Comparison of ENCODE assay signal across 8 cellular contexts in the genomic region with DNA sequence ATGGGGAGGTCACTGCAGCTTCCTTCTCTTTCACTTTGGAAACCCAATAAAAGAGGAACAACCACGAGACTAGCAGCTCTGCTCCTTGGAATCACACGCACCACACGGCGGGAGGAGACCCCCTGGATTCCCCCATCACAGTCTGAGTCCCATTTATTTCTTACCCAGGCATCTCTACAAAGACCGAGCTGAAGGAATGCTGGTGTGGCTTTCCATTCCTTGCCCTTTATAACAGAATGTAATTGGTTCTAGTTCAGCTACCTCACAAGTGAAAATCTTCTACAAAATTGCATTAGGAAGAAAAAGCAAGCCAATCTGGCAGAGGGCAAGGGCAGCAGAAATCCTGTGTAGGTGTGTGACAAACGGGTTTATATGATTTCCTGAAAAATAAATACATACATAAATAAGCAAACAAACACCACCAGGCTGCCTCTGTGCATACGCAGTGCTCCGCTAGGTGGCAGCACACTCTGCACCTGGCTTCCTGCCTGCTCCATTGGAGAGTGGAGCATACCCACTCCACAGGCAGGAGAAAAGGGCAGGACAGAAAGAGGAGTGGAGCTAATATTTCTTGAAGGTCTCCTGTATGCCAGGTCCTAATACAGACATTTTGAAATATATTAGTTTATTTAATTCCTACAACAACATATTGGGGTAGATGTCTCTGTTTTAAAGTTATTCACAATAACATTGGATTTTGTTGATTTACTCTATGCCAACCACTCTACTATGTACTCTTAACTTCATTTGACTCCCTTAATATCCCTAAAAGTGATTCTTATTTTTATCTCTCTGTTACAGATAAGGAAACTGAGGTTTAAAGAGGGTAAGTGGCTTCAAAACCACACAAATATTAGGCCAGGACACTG.
DNase-seq lines count a peak whose midpoint lies in the region; ATAC-seq, FAIRE-seq and TF ChIP-seq lines count a peak whose summit lies in the region.

No MANE protein-coding gene starts in this region.

- H3K4me3 ChIP-seq in bronchial epithelial cell (ENCODE audit: low read depth, low read length) (no peak overlapping the region), left lung (no peak overlapping the region)

- H3K27ac ChIP-seq in left lung (no peak overlapping the region), substantia nigra (ENCODE audit: low read depth, low read length, poor library complexity, severe bottlenecking) (no peak overlapping the region)

- H3K4me1 ChIP-seq in left lung = no peaks in the 10 kb centered on the region

- TF ChIP-seq CTCF in bronchial epithelial cell (IDR thresholded peaks at IDR 0.05; ENCODE audit: insufficient read depth, low read length, severe bottlenecking) (peak; percentile 92), left lung (IDR thresholded peaks at IDR 0.05) (peak; percentile 74 to 78)

- H3K27me3 ChIP-seq in bronchial epithelial cell (ENCODE audit: control insufficient read depth, insufficient read depth, low read length) (no peaks in the 10 kb centered on the region), left lung (no peaks in the 10 kb centered on the region)

- intact Hi-C loops in left lung (cut with DNase I) = no loop called here

- ATAC-seq in GM19463 (IDR thresholded peaks at IDR 0.05; ENCODE audit: unreplicated experiment) (peak; percentile 96), HG03432 (IDR thresholded peaks at IDR 0.05; ENCODE audit: unreplicated experiment) (peak; percentile 98), left lung (peak; percentile 91)

- DNase-seq in NCI-H82 (lab: John Stamatoyannopoulos, UW) = peak; percentile 73
- DNase-seq in NCI-H82 treated with DMSO at 0.1 percent for 48 hours (lab: John Stamatoyannopoulos, UW; ENCODE audit: unreplicated experiment) = no peak
- DNase-seq in bronchial epithelial cell (ENCODE audit: low read depth) = peak; percentile 55
- DNase-seq in left lung = peak; percentile 34 to 82
- peak in 40 of 49 donors; percentile 1 to 72 (median 28) for DNase-seq in substantia nigra (lab: John Stamatoyannopoulos, UW)

- no peak for FAIRE-seq in bronchial epithelial cell (lab: Jason Lieb, UNC)

- H3K36me3 ChIP-seq in bronchial epithelial cell (ENCODE audit: control insufficient read depth, insufficient read depth, low read length) (no peaks in the 10 kb centered on the region), left lung (no peaks in the 10 kb centered on the region)

- H3K9me3 ChIP-seq in left lung = no peaks in the 10 kb centered on the region

TF ChIP-seq in PFSK-1, 5 proteins besides CTCF, POLR2A, EP300 and RAD21:
- TF ChIP-seq POLR2AphosphoS5 (IDR thresholded peaks at IDR 0.05; ENCODE audit: low read depth, low read length) (no peak), TAF1 (IDR thresholded peaks at IDR 0.05; ENCODE audit: borderline replicate concordance, insufficient read depth, low read length) (no peak), FOXP2 (optimal IDR thresholded peaks at IDR 0.05; ENCODE audit: borderline replicate concordance, extremely low read depth, extremely low read length, insufficient read depth) (peak; percentile 85), SIN3A (IDR thresholded peaks at IDR 0.05; ENCODE audit: borderline replicate concordance, insufficient read depth, low read length) (no peak), REST (IDR thresholded peaks at IDR 0.05; ENCODE audit: insufficient read depth in 1 of 2, low read depth in 2 of 2, low read length in 2 of 2) (no peak)
